ENCODE assay signal across 31 cellular contexts in genomic region chr6:120913519-120913918, GRCh38.
"Had no signal": no experiment of that assay in that cellular context is flagged by ENCODE, and none has a peak within 500 bp of the region (broad histone marks: within the 10 kb centered on the region; RNA-seq: fewer than 3 reads in every experiment).

No MANE protein-coding gene starts in this region.

- H3K9me3 ChIP-seq: adrenal gland, body of pancreas, breast epithelium had no signal

- ATAC-seq: activated CD8-positive, alpha-beta T cell treated with anti-CD3 and anti-CD28 coated beads for 36 hours; activated T-cell treated with anti-CD3 and anti-CD28 coated beads, Interleukin-2, amount 50 U/mL, for 4 hours; activated T-cell treated with anti-CD3 and anti-CD28 coated beads, Interleukin-2, amount 50 U/mL, for 72 hours; body of pancreas had no signal

- H3K4me3 ChIP-seq: adrenal gland, body of pancreas, breast epithelium had no signal

- H3K27ac ChIP-seq: adrenal gland, body of pancreas, brain microvascular endothelial cell, breast epithelium, VCaP had no signal

- H3K36me3 ChIP-seq: adrenal gland, brain microvascular endothelial cell, breast epithelium had no signal

- FAIRE-seq: astrocyte, TTC549 had no signal

- DNase-seq: activated B cell treated with CpG ODN at 0.5 μM for 24 hours; activated CD4-positive, alpha-beta memory T cell treated with anti-CD3 and anti-CD28 coated beads for 36 hours; activated CD4-positive, alpha-beta T cell treated with anti-CD3 and anti-CD28 coated beads for 4 hours; activated CD4-positive, alpha-beta T cell treated with anti-CD3 and anti-CD28 coated beads, Interleukin-2, amount 10 ng/mL, durations not matched to agents 24 days and 14 days; activated CD4-positive, alpha-beta T cell treated with anti-CD3 and anti-CD28 coated beads, Interleukin-2, amount 50 U/mL, for 1 hour; activated CD4-positive, alpha-beta T cell treated with anti-CD3 and anti-CD28 coated beads, Interleukin-2, amount 50 U/mL, for 4 hours; activated CD4-positive, CD25-positive, alpha-beta regulatory T cell treated with anti-CD3 and anti-CD28 coated beads, Interleukin-2, amount 50 U/mL, for 72 hours; activated CD8-positive, alpha-beta memory T cell treated with anti-CD3 and anti-CD28 coated beads, Interleukin-2, amount 50 U/mL, for 4 hours; activated CD8-positive, alpha-beta T cell treated with anti-CD3 and anti-CD28 coated beads for 36 hours; activated effector memory CD4-positive, alpha-beta T cell treated with anti-CD3 and anti-CD28 coated beads, Interleukin-2, amount 50 U/mL, for 16 hours; activated gamma-delta T cell treated with Interleukin-2 at 50 U/mL for 16 hours; activated naive CD4-positive, alpha-beta T cell; activated naive CD4-positive, alpha-beta T cell treated with anti-CD3 and anti-CD28 coated beads for 36 hours; activated naive CD4-positive, alpha-beta T cell treated with anti-CD3 and anti-CD28 coated beads, Interleukin-2, amount 50 U/mL, for 16 hours; activated naive CD8-positive, alpha-beta T cell treated with anti-CD3 and anti-CD28 coated beads for 36 hours; activated T-cell treated with anti-CD3 and anti-CD28 coated beads for 4 hours; activated T-cell treated with anti-CD3 and anti-CD28 coated beads, Interleukin-2, amount 50 U/mL, for 1 hour; activated T-cell treated with anti-CD3 and anti-CD28 coated beads, Interleukin-2, amount 50 U/mL, for 4 hours; activated T-cell treated with anti-CD3 and anti-CD28 coated beads, Interleukin-2, amount 50 U/mL, for 72 hours; adrenal gland; amniotic stem cell; aorta; body of pancreas; brain microvascular endothelial cell; central memory CD4-positive, alpha-beta T cell; T-helper 2 cell; T-helper 9 cell had no signal

- H3K27me3 ChIP-seq: adrenal gland, body of pancreas, brain microvascular endothelial cell, breast epithelium had no signal
